Comparison of ENCODE assay signal across 2 cellular contexts in genomic region chr13:49326222-49326917, GRCh38.
TF ChIP-seq lines count a peak whose summit lies in the region.

No MANE protein-coding gene starts in this region.

TF ChIP-seq in liver, 16 proteins besides CTCF, POLR2A, EP300 and RAD21 (continued from another document):
- TF ChIP-seq EGR1 (IDR thresholded peaks at IDR 0.05; ENCODE audit: low read depth in 2 of 2) (no peak), GABPA (IDR thresholded peaks at IDR 0.05 in 1 of 2, conservative IDR thresholded peaks at IDR 0.05 in 1 of 2) (no peak), HNF4A (conservative IDR thresholded peaks at IDR 0.05) (peak; percentile 36 to 58), YY1 (IDR thresholded peaks at IDR 0.05) (peak; percentile 78), JUND (IDR thresholded peaks at IDR 0.05) (no peak), FOXA1 (IDR thresholded peaks at IDR 0.05) (no peak), TAF1 (conservative IDR thresholded peaks at IDR 0.05) (no peak), HNF4G (IDR thresholded peaks at IDR 0.05) (peak; percentile 16), NR2F2 (IDR thresholded peaks at IDR 0.05) (peak; percentile 28), MAX (IDR thresholded peaks at IDR 0.05) (peak; percentile 44)
- TF ChIP-seq, protein P1, sequence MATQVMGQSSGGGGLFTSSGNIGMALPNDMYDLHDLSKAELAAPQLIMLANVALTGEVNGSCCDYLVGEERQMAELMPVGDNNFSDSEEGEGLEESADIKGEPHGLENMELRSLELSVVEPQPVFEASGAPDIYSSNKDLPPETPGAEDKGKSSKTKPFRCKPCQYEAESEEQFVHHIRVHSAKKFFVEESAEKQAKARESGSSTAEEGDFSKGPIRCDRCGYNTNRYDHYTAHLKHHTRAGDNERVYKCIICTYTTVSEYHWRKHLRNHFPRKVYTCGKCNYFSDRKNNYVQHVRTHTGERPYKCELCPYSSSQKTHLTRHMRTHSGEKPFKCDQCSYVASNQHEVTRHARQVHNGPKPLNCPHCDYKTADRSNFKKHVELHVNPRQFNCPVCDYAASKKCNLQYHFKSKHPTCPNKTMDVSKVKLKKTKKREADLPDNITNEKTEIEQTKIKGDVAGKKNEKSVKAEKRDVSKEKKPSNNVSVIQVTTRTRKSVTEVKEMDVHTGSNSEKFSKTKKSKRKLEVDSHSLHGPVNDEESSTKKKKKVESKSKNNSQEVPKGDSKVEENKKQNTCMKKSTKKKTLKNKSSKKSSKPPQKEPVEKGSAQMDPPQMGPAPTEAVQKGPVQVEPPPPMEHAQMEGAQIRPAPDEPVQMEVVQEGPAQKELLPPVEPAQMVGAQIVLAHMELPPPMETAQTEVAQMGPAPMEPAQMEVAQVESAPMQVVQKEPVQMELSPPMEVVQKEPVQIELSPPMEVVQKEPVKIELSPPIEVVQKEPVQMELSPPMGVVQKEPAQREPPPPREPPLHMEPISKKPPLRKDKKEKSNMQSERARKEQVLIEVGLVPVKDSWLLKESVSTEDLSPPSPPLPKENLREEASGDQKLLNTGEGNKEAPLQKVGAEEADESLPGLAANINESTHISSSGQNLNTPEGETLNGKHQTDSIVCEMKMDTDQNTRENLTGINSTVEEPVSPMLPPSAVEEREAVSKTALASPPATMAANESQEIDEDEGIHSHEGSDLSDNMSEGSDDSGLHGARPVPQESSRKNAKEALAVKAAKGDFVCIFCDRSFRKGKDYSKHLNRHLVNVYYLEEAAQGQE (IDR thresholded peaks at IDR 0.05), result no peak
TF ChIP-seq in liver: peak in this region for 8.

TF ChIP-seq in HepG2, 621 proteins besides CTCF, POLR2A, EP300 and RAD21 (continued from another document):
- TF ChIP-seq MAFF (IDR thresholded peaks at IDR 0.05; ENCODE audit: low read depth, low read length), result no peak
- TF ChIP-seq ZSCAN29 (CRISPR knock-in tag; conservative IDR thresholded peaks at IDR 0.05), result no peak
- TF ChIP-seq, protein P2, sequence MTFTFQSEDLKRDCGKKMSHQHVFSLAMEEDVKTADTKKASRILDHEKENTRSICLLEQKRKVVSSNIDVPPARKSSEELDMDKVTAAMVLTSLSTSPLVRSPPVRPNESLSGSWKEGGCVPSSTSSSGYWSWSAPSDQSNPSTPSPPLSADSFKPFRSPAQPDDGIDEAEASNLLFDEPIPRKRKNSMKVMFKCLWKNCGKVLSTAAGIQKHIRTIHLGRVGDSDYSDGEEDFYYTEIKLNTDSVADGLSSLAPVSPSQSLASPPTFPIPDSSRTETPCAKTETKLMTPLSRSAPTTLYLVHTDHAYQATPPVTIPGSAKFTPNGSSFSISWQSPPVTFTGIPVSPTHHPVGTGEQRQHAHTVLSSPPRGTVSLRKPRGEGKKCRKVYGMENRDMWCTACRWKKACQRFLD (CRISPR knock-in tag; IDR thresholded peaks at IDR 0.05; ENCODE audit: borderline replicate concordance), result no peak
- no peak for TF ChIP-seq HIVEP1 (CRISPR knock-in tag; IDR thresholded peaks at IDR 0.05)
- TF ChIP-seq PBX3 (CRISPR knock-in tag; IDR thresholded peaks at IDR 0.05; ENCODE audit: borderline replicate concordance), result no peak
- TF ChIP-seq ZNF776 (CRISPR knock-in tag; IDR thresholded peaks at IDR 0.05), result no peak
- no peak for TF ChIP-seq ZNF264 (CRISPR knock-in tag; IDR thresholded peaks at IDR 0.05)
